Comparison of ENCODE assay signal across 8 cellular contexts in the genomic region with DNA sequence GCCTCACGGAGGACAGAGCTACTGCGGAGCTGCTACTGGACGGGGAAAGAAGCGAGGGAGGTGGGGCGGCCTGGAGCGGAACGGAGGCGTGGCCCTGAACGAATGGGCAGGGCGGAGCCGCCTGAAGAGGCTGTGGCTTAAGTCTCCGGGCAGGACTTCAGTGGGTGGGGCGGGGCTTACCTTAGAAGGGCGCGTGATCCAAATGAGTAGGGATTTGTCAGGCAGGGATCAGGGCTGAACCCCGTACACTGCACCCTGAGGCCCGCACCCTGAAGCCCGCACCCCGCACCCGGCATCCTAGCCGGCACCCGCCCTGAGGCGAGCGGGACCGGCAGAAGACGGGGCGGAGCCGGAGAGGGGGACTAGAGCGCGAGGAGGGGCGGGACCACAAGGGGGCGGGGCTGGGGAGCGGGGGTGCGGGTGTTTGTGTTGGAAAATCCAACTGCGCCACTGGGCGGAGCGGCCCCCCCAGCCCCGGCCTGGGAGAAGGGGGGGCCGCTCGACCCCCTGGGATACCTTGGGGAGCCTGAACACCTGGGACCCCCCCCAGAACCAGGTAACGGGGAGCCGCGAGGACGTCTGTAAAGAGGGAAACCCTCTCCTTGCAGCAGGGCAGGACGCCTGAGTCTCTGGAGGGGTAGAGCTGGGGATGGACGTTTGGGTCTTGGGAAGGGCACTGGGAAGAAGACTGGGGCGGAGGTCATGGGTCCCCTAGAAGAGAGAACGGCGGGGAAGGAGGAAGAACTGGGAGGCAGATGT. TPM values are rescaled to one million over a fixed set of nuclear protein-coding genes. Genes with fewer than 3 reads are reported as not detected.
DNase-seq lines count a peak whose midpoint lies in the region; ATAC-seq and TF ChIP-seq lines count a peak whose summit lies in the region.

A gene with protein sequence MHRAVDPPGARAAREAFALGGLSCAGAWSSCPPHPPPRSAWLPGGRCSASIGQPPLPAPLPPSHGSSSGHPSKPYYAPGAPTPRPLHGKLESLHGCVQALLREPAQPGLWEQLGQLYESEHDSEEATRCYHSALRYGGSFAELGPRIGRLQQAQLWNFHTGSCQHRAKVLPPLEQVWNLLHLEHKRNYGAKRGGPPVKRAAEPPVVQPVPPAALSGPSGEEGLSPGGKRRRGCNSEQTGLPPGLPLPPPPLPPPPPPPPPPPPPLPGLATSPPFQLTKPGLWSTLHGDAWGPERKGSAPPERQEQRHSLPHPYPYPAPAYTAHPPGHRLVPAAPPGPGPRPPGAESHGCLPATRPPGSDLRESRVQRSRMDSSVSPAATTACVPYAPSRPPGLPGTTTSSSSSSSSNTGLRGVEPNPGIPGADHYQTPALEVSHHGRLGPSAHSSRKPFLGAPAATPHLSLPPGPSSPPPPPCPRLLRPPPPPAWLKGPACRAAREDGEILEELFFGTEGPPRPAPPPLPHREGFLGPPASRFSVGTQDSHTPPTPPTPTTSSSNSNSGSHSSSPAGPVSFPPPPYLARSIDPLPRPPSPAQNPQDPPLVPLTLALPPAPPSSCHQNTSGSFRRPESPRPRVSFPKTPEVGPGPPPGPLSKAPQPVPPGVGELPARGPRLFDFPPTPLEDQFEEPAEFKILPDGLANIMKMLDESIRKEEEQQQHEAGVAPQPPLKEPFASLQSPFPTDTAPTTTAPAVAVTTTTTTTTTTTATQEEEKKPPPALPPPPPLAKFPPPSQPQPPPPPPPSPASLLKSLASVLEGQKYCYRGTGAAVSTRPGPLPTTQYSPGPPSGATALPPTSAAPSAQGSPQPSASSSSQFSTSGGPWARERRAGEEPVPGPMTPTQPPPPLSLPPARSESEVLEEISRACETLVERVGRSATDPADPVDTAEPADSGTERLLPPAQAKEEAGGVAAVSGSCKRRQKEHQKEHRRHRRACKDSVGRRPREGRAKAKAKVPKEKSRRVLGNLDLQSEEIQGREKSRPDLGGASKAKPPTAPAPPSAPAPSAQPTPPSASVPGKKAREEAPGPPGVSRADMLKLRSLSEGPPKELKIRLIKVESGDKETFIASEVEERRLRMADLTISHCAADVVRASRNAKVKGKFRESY (N-terminal part only) (plus strand): TSS at position 423 of the 759 bp plus-strand sequence. CDS start 11,338 bp downstream, outside the sequence.

- no peaks in the 10 kb centered on the region for H3K36me3 ChIP-seq in left ventricle myocardium inferior

- peaks cover 33% of the 10 kb centered on the region for H3K27me3 Mint-ChIP-seq in progenitor cell of endocrine pancreas

- H3K27ac ChIP-seq in left ventricle myocardium inferior (replicated peaks), result peak within 1 kb of the TSS; percentile 99

- intact Hi-C loops in left ventricle myocardium inferior (cut with micrococcal nuclease), result no loop called here

- H3K27ac Mint-ChIP-seq in progenitor cell of endocrine pancreas, result peak within 1 kb of the TSS; percentile 99

- peak within 1 kb of the TSS; percentile 90 for H3K4me3 Mint-ChIP-seq in progenitor cell of endocrine pancreas (ENCODE audit: low read depth)

- H3K9me3 Mint-ChIP-seq in progenitor cell of endocrine pancreas (ENCODE audit: low read depth), result no peaks in the 10 kb centered on the region

- H3K27me3 ChIP-seq in left ventricle myocardium inferior (ENCODE audit: low read depth), result peaks cover 7% of the 10 kb centered on the region

- H3K4me3 ChIP-seq in left ventricle myocardium inferior, result peak within 1 kb of the TSS; percentile 88

- DNase-seq in GF-D8 (lab: John Stamatoyannopoulos, UW) (peak; percentile 38), NCI-H146 treated with DMSO at 0.1 percent for 48 hours (lab: John Stamatoyannopoulos, UW; ENCODE audit: unreplicated experiment) (peak; percentile 83), T-helper 22 cell (ENCODE audit: low read depth) (peak; percentile 79), anterior cingulate cortex (lab: John Stamatoyannopoulos, UW) (peak in 55 of 58 donors; percentile 45 to 94 (median 85)), left ventricle myocardium inferior (peak; percentile 95), progenitor cell of endocrine pancreas (ENCODE audit: low spot score, unreplicated experiment) (peak; percentile 76), ureter (ENCODE audit: low spot score) (peak; percentile 96)

- no peaks in the 10 kb centered on the region for H3K9me3 ChIP-seq in left ventricle myocardium inferior (replicated peaks)

- H3K4me1 ChIP-seq in left ventricle myocardium inferior, result peaks cover 54% of the 10 kb centered on the region

- H3K36me3 Mint-ChIP-seq in progenitor cell of endocrine pancreas (ENCODE audit: insufficient read depth), result no peaks in the 10 kb centered on the region

- TF ChIP-seq CTCF in left ventricle myocardium inferior (IDR thresholded peaks at IDR 0.05; ENCODE audit: borderline replicate concordance) (no peak), progenitor cell of endocrine pancreas (IDR thresholded peaks at IDR 0.05; ENCODE audit: unreplicated experiment) (no peak)

- peak; percentile 42 for ATAC-seq in HG02623 (IDR thresholded peaks at IDR 0.05; ENCODE audit: unreplicated experiment)

- H3K4me1 Mint-ChIP-seq in progenitor cell of endocrine pancreas (ENCODE audit: low read depth), result peaks cover 29% of the 10 kb centered on the region

RNA-seq across cellular contexts. Expression of the gene that starts here (rescaled TPM):
- total RNA-seq in left ventricle myocardium inferior (23.3 TPM), progenitor cell of endocrine pancreas (110 and 117 TPM in 2 replicates), ureter (31.8 TPM)

Comparison
In these comparisons a context has a peak if more than half of its experiments do, and no peak if none do; other contexts are left out.
1. Peak in every context shown above with its lines: DNase-seq, ATAC-seq, H3K4me3 ChIP-seq and H3K27ac ChIP-seq.
2. DNase-seq: peak in every context shown above with its lines; median percentile 96 in ureter; 95 in left ventricle myocardium inferior; 85 in anterior cingulate cortex; 83 in NCI-H146 treated with DMSO at 0.1 percent for 48 hours; 79 in T-helper 22 cell; 76 in progenitor cell of endocrine pancreas; 38 in GF-D8.